17 cellular contexts compared by ENCODE assay signal in the genomic region with DNA sequence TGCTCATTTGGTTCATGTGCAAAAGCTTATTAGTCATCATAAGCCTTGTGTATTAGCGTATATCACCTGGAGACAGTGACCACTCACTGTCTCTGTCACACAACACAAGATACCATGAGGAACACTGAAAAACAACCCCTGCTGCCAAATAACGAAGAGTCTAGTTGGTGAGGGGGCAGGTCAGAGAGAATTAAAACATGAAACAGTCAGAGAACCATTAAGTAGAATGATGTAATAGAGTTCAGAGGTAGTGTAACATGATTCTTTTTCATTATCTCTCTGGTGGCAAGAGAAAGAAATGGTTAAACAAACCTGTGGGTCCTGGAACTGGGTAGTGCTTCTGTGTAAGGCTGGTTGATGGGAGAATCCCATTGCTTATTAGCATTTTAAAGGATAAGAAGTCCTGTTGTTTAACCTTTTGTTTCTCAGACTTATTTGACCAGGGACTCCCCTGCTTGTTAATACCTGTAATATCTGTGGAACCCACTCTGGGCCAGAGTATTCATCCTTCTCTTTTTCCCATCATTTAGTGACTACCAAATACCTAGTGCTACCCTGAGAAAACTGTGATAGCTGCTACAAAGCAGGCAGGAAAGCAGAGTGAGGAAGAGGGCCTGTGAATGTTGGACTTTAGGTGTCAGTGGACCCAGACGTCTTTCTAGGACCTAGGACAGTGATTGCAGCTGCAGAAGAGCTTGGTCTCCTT. TPM values are rescaled to one million over a fixed set of nuclear protein-coding genes. Genes with fewer than 3 reads are reported as not detected.
A peak's percentile ranks its signal among the peaks of the same experiment; 100 is the strongest.
DNase-seq lines count a peak whose midpoint lies in the region; ATAC-seq, FAIRE-seq and TF ChIP-seq lines count a peak whose summit lies in the region.
"Had no signal": no experiment of that assay in that cellular context is flagged by ENCODE, and none has a peak within 500 bp of the region (broad histone marks: within the 10 kb centered on the region; RNA-seq: fewer than 3 reads in every experiment).

No MANE protein-coding gene starts in this region.

- TF ChIP-seq POLR2A in K562 (conservative IDR thresholded peaks at IDR 0.05): no peak

- no peaks in the 10 kb centered on the region for H4K20me1 ChIP-seq in mammary epithelial cell (ENCODE audit: insufficient read depth, low read length)
- H4K20me1 ChIP-seq in K562 (replicated peaks; ENCODE audit: control insufficient read depth, insufficient read depth, low read length): no peaks in the 10 kb centered on the region

- H3K36me3 Mint-ChIP-seq in MCF 10A (ENCODE audit: insufficient read depth, unreplicated experiment): peaks cover 12% of the 10 kb centered on the region

- no peak overlapping the region for H3K9ac ChIP-seq in mammary epithelial cell (ENCODE audit: insufficient read depth, low read length)
- no peak overlapping the region for H3K9ac ChIP-seq in K562 (ENCODE audit: insufficient read depth in 1 of 2, low read depth in 2 of 2, low read length in 2 of 2)

- H3K9me1 ChIP-seq in K562 (ENCODE audit: control insufficient read depth, insufficient read depth, low read length): no peaks in the 10 kb centered on the region

- CTCF ChIA-PET in mammary epithelial cell (lab: Charles Lee; ENCODE audit: low non-redundant PET): no interaction called here
- CTCF ChIA-PET in MCF 10A (lab: Yijun Ruan, JAX): interaction anchor here (1.5 kb wide), 1 partner anchor 37 kb away, joined by 3 read pairs; no protein-coding TSS in a partner anchor
- CTCF ChIA-PET in K562 (lab: Yijun Ruan, JAX; ENCODE audit: low intra/inter-chr PET ratio): no interaction called here

- in situ Hi-C loops in mammary epithelial cell (cut with MboI; ENCODE audit: low sequenced_read_pairs in 2 of 2): no loop called here
- in situ Hi-C loops in K562 (cut with MboI): no loop called here

- no peak overlapping the region for H3K4me3 Mint-ChIP-seq in MCF 10A (ENCODE audit: unreplicated experiment)

- TF ChIP-seq RAD21 in K562 (CRISPR knock-in tag; conservative IDR thresholded peaks at IDR 0.05 in 1 of 2, IDR thresholded peaks at IDR 0.05 in 1 of 2): no peak

- H3K27me3 ChIP-seq in mammary epithelial cell (ENCODE audit: insufficient read depth, low read length): no peaks in the 10 kb centered on the region
- no peaks in the 10 kb centered on the region for H3K27me3 ChIP-seq in K562 (ENCODE audit: control insufficient read depth in 2 of 2, insufficient read depth in 2 of 2, low read length in 2 of 2)
- no peaks in the 10 kb centered on the region for H3K27me3 ChIP-seq in MG63
- H3K27me3 ChIP-seq: suprapubic skin had no signal

- FAIRE-seq in K562 (lab: Jason Lieb, UNC): no peak

- intact Hi-C loops in mammary epithelial cell (cut with micrococcal nuclease) (loop anchor here (10.0 kb wide), 1 partner anchor 60 kb away; no protein-coding TSS in a partner anchor), MCF 10A (cut with micrococcal nuclease) (no loop called here), K562 (cut with micrococcal nuclease) (no loop called here)

- ATAC-seq in K562 (peak; percentile 71), GM21529 (IDR thresholded peaks at IDR 0.05; ENCODE audit: unreplicated experiment) (no peak), HG02678 (IDR thresholded peaks at IDR 0.05; ENCODE audit: unreplicated experiment) (no peak)
- ATAC-seq: Right ventricle myocardium inferior had no signal

- H3K4me1 Mint-ChIP-seq in MCF 10A (ENCODE audit: insufficient read depth, unreplicated experiment): no peaks in the 10 kb centered on the region

- H3K4me2 ChIP-seq in mammary epithelial cell (ENCODE audit: insufficient read depth, low read depth, low read length) (no peak overlapping the region), K562 (ENCODE audit: insufficient read depth, low read length) (no peak overlapping the region)

- H3K4me1 ChIP-seq in mammary epithelial cell (ENCODE audit: insufficient read depth, low read length) (no peaks in the 10 kb centered on the region), K562 (replicated peaks in 1 of 2; ENCODE audit: control insufficient read depth in 2 of 2, insufficient read depth in 2 of 2, low read length in 2 of 2) (peaks cover 0 to 13% of the 10 kb centered on the region in 2 experiments; a peak in 2 of 5 replicates)
- H3K4me1 ChIP-seq: suprapubic skin had no signal

- POLR2A ChIA-PET in MCF 10A (lab: Yijun Ruan, JAX): no interaction called here
- POLR2A ChIA-PET in K562 (lab: Yijun Ruan, JAX): interaction anchor here (0.7 kb wide), 1 partner anchor 14 kb away, joined by 3 read pairs; no protein-coding TSS in a partner anchor

- WGBS in mammary epithelial cell (ENCODE audit: low coverage, missing lambda C conversion rate): 91% methylated on average over 3 of the region's 3 CpGs
- 46% methylated on average over 3 of the region's 3 CpGs for WGBS in K562 (ENCODE audit: insufficient coverage, low coverage, missing lambda C conversion rate)

- H3K79me2 ChIP-seq in mammary epithelial cell (ENCODE audit: insufficient read depth, low read length) (no peaks in the 10 kb centered on the region), K562 (ENCODE audit: control insufficient read depth, insufficient read depth, low read length) (no peaks in the 10 kb centered on the region)

- TF ChIP-seq CTCF in mammary epithelial cell (conservative IDR thresholded peaks at IDR 0.05 in 1 of 2, IDR thresholded peaks at IDR 0.05 in 1 of 2; ENCODE audit: extremely low read depth in 1 of 2, insufficient read depth in 1 of 2, low read depth in 1 of 2, low read length in 2 of 2): no peak
- no peak for TF ChIP-seq CTCF in MCF 10A (IDR thresholded peaks at IDR 0.05; ENCODE audit: unreplicated experiment)
- no peak for TF ChIP-seq CTCF in K562 (IDR thresholded peaks at IDR 0.05 in 2 of 3, conservative IDR thresholded peaks at IDR 0.05 in 1 of 3; ENCODE audit: insufficient read depth in 2 of 3, low read depth in 1 of 3, low read length in 3 of 3)

- peaks cover 2% of the 10 kb centered on the region for H3K36me3 ChIP-seq in mammary epithelial cell (ENCODE audit: insufficient read depth, low read length)
- peaks cover 39% of the 10 kb centered on the region for H3K36me3 ChIP-seq in K562 (ENCODE audit: control insufficient read depth, insufficient read depth, low read length)
- H3K36me3 ChIP-seq in MG63: no peaks in the 10 kb centered on the region

- BruUV-seq in mammary epithelial cell (replicated peaks; lab: Mats Ljungman, UMichigan) (no TSS peak), MCF 10A (replicated peaks; lab: Mats Ljungman, UMichigan) (no TSS peak), K562 (replicated peaks; lab: Mats Ljungman, UMichigan) (no TSS peak)

- no peaks in the 10 kb centered on the region for H3K9me3 ChIP-seq in mammary epithelial cell (replicated peaks; ENCODE audit: insufficient read depth, low read length)
- H3K9me3 ChIP-seq in K562 (replicated peaks; ENCODE audit: control insufficient read depth, insufficient read depth, low read depth, low read length): no peaks in the 10 kb centered on the region
- H3K9me3 ChIP-seq in MG63: no peaks in the 10 kb centered on the region
- H3K9me3 ChIP-seq: suprapubic skin had no signal

- TF ChIP-seq EP300 in K562 (IDR thresholded peaks at IDR 0.05; ENCODE audit: low read length): no peak

- DNase-seq in mammary epithelial cell (peak; percentile 30), MCF 10A (ENCODE audit: unreplicated experiment) (no peak), NCI-H2029 (lab: John Stamatoyannopoulos, UW) (peak; percentile 14), K562 (ENCODE audit: extremely low read depth in 1 of 4, low spot score in 3 of 4) (peak in 1 of 4 experiments; percentile 14), MG63 (no peak), T-helper 9 cell (no peak)
- DNase-seq: activated CD4-positive, alpha-beta T cell treated with anti-CD3 and anti-CD28 coated beads, Interleukin-2, amount 50 U/mL, for 48 hours; activated naive CD4-positive, alpha-beta T cell treated with anti-CD3 and anti-CD28 coated beads, Interleukin-2, amount 50 U/mL, for 16 hours; activated T-cell treated with anti-CD3 and anti-CD28 coated beads, Interleukin-2, amount 50 U/mL, for 1 hour; NCI-H1436; stimulated activated CD4-positive, alpha-beta T cell treated with anti-CD3 and anti-CD28 coated beads, Interleukin-12 subunit alpha, Interleukin-12 subunit beta, amount 100 ng/mL, for 4 hours; stimulated activated CD8-positive, alpha-beta memory T cell treated with anti-CD3 and anti-CD28 coated beads, Interleukin-4, amount 100 ng/mL, for 48 hours had no signal

- H3K27ac ChIP-seq in mammary epithelial cell (ENCODE audit: insufficient read depth, low read depth, low read length): no peak overlapping the region
- no peak overlapping the region for H3K27ac ChIP-seq in K562 (ENCODE audit: extremely low read depth, low read depth, low read length)
- H3K27ac ChIP-seq: suprapubic skin had no signal

- H2AFZ ChIP-seq in mammary epithelial cell (ENCODE audit: low read depth, low read length) (no peak overlapping the region), K562 (ENCODE audit: low read depth, low read length) (no peak overlapping the region)

- dilution Hi-C loops in mammary epithelial cell (cut with HindIII; ENCODE audit: low sequenced_read_pairs): no loop called here

- no peaks in the 10 kb centered on the region for H3K27me3 Mint-ChIP-seq in MCF 10A (ENCODE audit: insufficient read depth, unreplicated experiment)

- H3K4me3 ChIP-seq in mammary epithelial cell (replicated peaks in 1 of 3; ENCODE audit: insufficient read depth in 1 of 3, low read depth in 2 of 3, low read length in 3 of 3) (no peak overlapping the region), K562 (no peak overlapping the region), MG63 (no peak overlapping the region)
- H3K4me3 ChIP-seq: lung, suprapubic skin had no signal

- H3K27ac Mint-ChIP-seq in MCF 10A (ENCODE audit: low read depth, unreplicated experiment): no peak overlapping the region

- no peaks in the 10 kb centered on the region for H3K9me3 Mint-ChIP-seq in MCF 10A (ENCODE audit: unreplicated experiment)

RNA-seq across cellular contexts. Expression of a gene that starts 38.1 kb away (rescaled TPM):
- total RNA-seq in mammary epithelial cell: 10 to 100 TPM; 14.8 to 28.3 TPM
- 30.3 TPM for polyA plus RNA-seq in mammary epithelial cell
- polyA minus RNA-seq in mammary epithelial cell: 4.1 TPM
- total RNA-seq in MCF 10A (2022): 23.1 and 35.1 TPM in 2 replicates
- total RNA-seq in K562 (2011; cell fraction: chromatin; rRNA removed; ENCODE audit: low replicate concordance): 4.5 and 5.4 TPM in 2 replicates
- total RNA-seq in K562 (2011; cell fraction: nucleolus; rRNA removed): 10.2 and 10.3 TPM in 2 replicates
- total RNA-seq in K562 (2011; cell fraction: nucleoplasm; rRNA removed): 10.8 and 23.1 TPM in 2 replicates
- 60.9 and 67.5 TPM in 2 replicates for total RNA-seq in K562 (2014; rRNA removed)
- total RNA-seq in K562 (2014; rRNA removed; fragmentation: Illumina TruSeq; extraction: Trizol): 42.6 and 47.1 TPM in 2 replicates
- 26.7 and 43.8 TPM in 2 replicates for total RNA-seq in K562 (2015; rRNA removed; fragmentation: Illumina TruSeq; extraction: Trizol)
- total RNA-seq in K562 (2021): 48.9 and 51.4 TPM in 2 replicates
- polyA plus RNA-seq in K562 (2011; rRNA removed): 82.7 and 83.2 TPM in 2 replicates
- polyA plus RNA-seq in K562 (2011; cell fraction: cytosol; rRNA removed): 76.4 and 103 TPM in 2 replicates
- 23.4 and 40.4 TPM in 2 replicates for polyA plus RNA-seq in K562 (2011; cell fraction: nucleus; rRNA removed)
- 47.2 and 87.1 TPM in 2 replicates for polyA plus RNA-seq in K562 (2012)
- 15.8 and 31.7 TPM in 2 replicates for polyA plus RNA-seq in K562 (2014; fragmentation: Illumina TruSeq; extraction: Trizol)
- polyA plus RNA-seq in K562 (2014; fragmentation: Nextera tagmentation; extraction: Ambion mirVana): 10 to 100 TPM; 32.9 to 46.6 TPM
- polyA plus RNA-seq in K562 (2014; rRNA removed): 61.1 and 71.1 TPM in 2 replicates
- polyA minus RNA-seq in K562 (2011; rRNA and poly(A)+ RNA removed): 8.6 and 11.1 TPM in 2 replicates
- polyA minus RNA-seq in K562 (2011; cell fraction: cytosol; rRNA and poly(A)+ RNA removed): 7.8 and 12.2 TPM in 2 replicates
- polyA minus RNA-seq in K562 (2011; cell fraction: nucleus; rRNA and poly(A)+ RNA removed): 4.7 and 7.3 TPM in 2 replicates
- total RNA-seq in MG63 (2014; rRNA removed; shearing (Covaris generic); ENCODE audit: low replicate concordance): 28.6 and 32.1 TPM in 2 replicates

RNA-seq across cellular contexts. Expression of a gene that starts 38.1 kb away (rescaled TPM):
- total RNA-seq in mammary epithelial cell (10 to 100 TPM in 1 of 2 donors, 1 to 10 TPM in 1; 7.2 to 27.7 TPM), MCF 10A (2022) (10.6 and 14.9 TPM in 2 replicates), K562 (2014; rRNA removed) (35.4 and 36.1 TPM in 2 replicates), K562 (2014; rRNA removed; fragmentation: Illumina TruSeq; extraction: Trizol) (33.6 and 37.3 TPM in 2 replicates), K562 (2015; rRNA removed; fragmentation: Illumina TruSeq; extraction: Trizol) (38.9 and 41.1 TPM in 2 replicates), K562 (2021) (39.9 and 46.2 TPM in 2 replicates)
- polyA plus RNA-seq in mammary epithelial cell (24.4 TPM), K562 (2011; rRNA removed) (59.4 and 63.0 TPM in 2 replicates), K562 (2014; fragmentation: Illumina TruSeq; extraction: Trizol) (44.9 and 49.8 TPM in 2 replicates), K562 (2014; fragmentation: Nextera tagmentation; extraction: Ambion mirVana) (10 to 100 TPM; 30.6 to 38.9 TPM), K562 (2014; rRNA removed) (35.5 and 49.5 TPM in 2 replicates)
- polyA minus RNA-seq in mammary epithelial cell: 31.6 TPM
- total RNA-seq in K562 (2011; cell fraction: chromatin; rRNA removed; ENCODE audit: low replicate concordance): 153 and 177 TPM in 2 replicates
- 96.4 and 101 TPM in 2 replicates for total RNA-seq in K562 (2011; cell fraction: nucleolus; rRNA removed)
- total RNA-seq in K562 (2011; cell fraction: nucleoplasm; rRNA removed): 140 and 180 TPM in 2 replicates
- 36.2 and 39.3 TPM in 2 replicates for polyA plus RNA-seq in K562 (2011; cell fraction: cytosol; rRNA removed)
- polyA plus RNA-seq in K562 (2011; cell fraction: nucleus; rRNA removed): 103 and 125 TPM in 2 replicates
- 35.5 and 43.1 TPM in 2 replicates for polyA plus RNA-seq in K562 (2012)
- polyA minus RNA-seq in K562 (2011; rRNA and poly(A)+ RNA removed): 65.4 and 67.6 TPM in 2 replicates
- 22.3 and 36.6 TPM in 2 replicates for polyA minus RNA-seq in K562 (2011; cell fraction: cytosol; rRNA and poly(A)+ RNA removed)
- polyA minus RNA-seq in K562 (2011; cell fraction: nucleus; rRNA and poly(A)+ RNA removed): 46.7 and 67.0 TPM in 2 replicates
- 18.3 and 25.5 TPM in 2 replicates for total RNA-seq in MG63 (2014; rRNA removed; shearing (Covaris generic); ENCODE audit: low replicate concordance)

Comparison
In these comparisons a context has a peak if more than half of its experiments do, and no peak if none do; other contexts are left out.
1. DNase-seq: peak in mammary epithelial cell (single experiment) and NCI-H2029 (single experiment); none in MCF 10A (single experiment), MG63 (single experiment) and T-helper 9 cell (single experiment).